11 cellular contexts compared by ENCODE assay signal in genomic region chr12:128388461-128388921, GRCh38.
DNase-seq lines count a peak whose midpoint lies in the region; ATAC-seq, FAIRE-seq and TF ChIP-seq lines count a peak whose summit lies in the region.
"Had no signal": no experiment of that assay in that cellular context is flagged by ENCODE, and none has a peak within 500 bp of the region (broad histone marks: within the 10 kb centered on the region; RNA-seq: fewer than 3 reads in every experiment).

No MANE protein-coding gene starts in this region.

- H3K9me3 ChIP-seq in heart right ventricle (peaks cover 0 to 3% (median 0%) of the 10 kb centered on the region in 11 donors), pancreas (no peaks in the 10 kb centered on the region)
- no peaks in the 10 kb centered on the region for H3K9me3 ChIP-seq in CD4-positive, alpha-beta T cell (ENCODE audit: control insufficient read depth, low read length)

- FAIRE-seq in pancreas (lab: Jason Lieb, UNC) = no peak
- no peak for FAIRE-seq in urothelium cell line (lab: Jason Lieb, UNC)

- no peaks in the 10 kb centered on the region for H3K36me3 Mint-ChIP-seq in CD4-positive, alpha-beta T cell (ENCODE audit: low read depth)
- H3K36me3 Mint-ChIP-seq in activated CD4-positive, alpha-beta memory T cell treated with anti-CD3 and anti-CD28 coated beads, Interleukin-2, amount 10 ng/mL, durations not matched to agents 7 days and 5 days (ENCODE audit: low read depth) = no peaks in the 10 kb centered on the region

- H3K27ac ChIP-seq in heart right ventricle = peak overlapping the region in 4 of 10 donors; percentile 13 to 49 (median 37)
- H3K27ac ChIP-seq in pancreas = no peak overlapping the region
- H3K27ac ChIP-seq in CD4-positive, alpha-beta T cell (ENCODE audit: low read depth, low read length) = no peak overlapping the region

- H3K27me3 Mint-ChIP-seq in CD4-positive, alpha-beta T cell = peaks cover 4% of the 10 kb centered on the region
- no peaks in the 10 kb centered on the region for H3K27me3 Mint-ChIP-seq in activated CD4-positive, alpha-beta memory T cell treated with anti-CD3 and anti-CD28 coated beads, Interleukin-2, amount 10 ng/mL, durations not matched to agents 7 days and 5 days

- no peak overlapping the region for H3K4me3 Mint-ChIP-seq in CD4-positive, alpha-beta T cell
- H3K4me3 Mint-ChIP-seq in activated CD4-positive, alpha-beta memory T cell treated with anti-CD3 and anti-CD28 coated beads, Interleukin-2, amount 10 ng/mL, durations not matched to agents 7 days and 5 days = no peak overlapping the region

- DNase-seq in COLO668 (lab: John Stamatoyannopoulos, UW; ENCODE audit: unreplicated experiment) (peak; percentile 0), NCI-H524 treated with DMSO at 0.1 percent for 48 hours (lab: John Stamatoyannopoulos, UW) (peak; percentile 23), heart right ventricle (peak in 1 of 2 donors; percentile 36), pancreas (no peak), urothelium cell line (ENCODE audit: low spot score) (no peak)
- DNase-seq in CD4-positive, alpha-beta T cell = no peak
- no peak for DNase-seq in activated CD4-positive, alpha-beta memory T cell treated with anti-CD3 and anti-CD28 coated beads, Interleukin-2, amount 10 ng/mL, durations not matched to agents 7 days and 5 days
- DNase-seq: activated CD4-positive, alpha-beta T cell treated with anti-CD3 and anti-CD28 coated beads for 4 hours; activated naive CD4-positive, alpha-beta T cell treated with Interleukin-2 at 50 U/mL for 16 hours had no signal

- no peaks in the 10 kb centered on the region for H3K36me3 ChIP-seq in heart right ventricle
- H3K36me3 ChIP-seq in pancreas = no peaks in the 10 kb centered on the region

- POLR2A ChIA-PET in CD4-positive, alpha-beta T cell (lab: Charles Lee) = no interaction called here
- POLR2A ChIA-PET in activated CD4-positive, alpha-beta memory T cell treated with anti-CD3 and anti-CD28 coated beads, Interleukin-2, amount 10 ng/mL, durations not matched to agents 7 days and 5 days (lab: Charles Lee) = no interaction called here

- peaks cover 4% of the 10 kb centered on the region for H3K9me3 Mint-ChIP-seq in CD4-positive, alpha-beta T cell
- peaks cover 13% of the 10 kb centered on the region for H3K9me3 Mint-ChIP-seq in activated CD4-positive, alpha-beta memory T cell treated with anti-CD3 and anti-CD28 coated beads, Interleukin-2, amount 10 ng/mL, durations not matched to agents 7 days and 5 days

- no peaks in the 10 kb centered on the region for H3K4me1 Mint-ChIP-seq in CD4-positive, alpha-beta T cell (ENCODE audit: low read depth)
- no peaks in the 10 kb centered on the region for H3K4me1 Mint-ChIP-seq in activated CD4-positive, alpha-beta memory T cell treated with anti-CD3 and anti-CD28 coated beads, Interleukin-2, amount 10 ng/mL, durations not matched to agents 7 days and 5 days

- no peak overlapping the region for H3K4me3 ChIP-seq in heart right ventricle
- H3K4me3 ChIP-seq in pancreas = no peak overlapping the region

- TF ChIP-seq CTCF in heart right ventricle (IDR thresholded peaks at IDR 0.05) (no peak), pancreas (IDR thresholded peaks at IDR 0.05) (no peak)
- TF ChIP-seq CTCF in CD4-positive, alpha-beta T cell (IDR thresholded peaks at IDR 0.05) = no peak

- peak; percentile 66 to 88 (median 78) for ATAC-seq in heart right ventricle
- ATAC-seq in pancreas = peak in 3 of 4 donors; percentile 21 to 64 (median 47)
- ATAC-seq in CD4-positive, alpha-beta T cell (ENCODE audit: poor library complexity) = no peak
- no peak for ATAC-seq in activated CD4-positive, CD25-positive, alpha-beta regulatory T cell treated with anti-CD3 and anti-CD28 coated beads, Interleukin-2, amount 50 U/mL, for 24 hours
- ATAC-seq: SK-N-SH treated with all-trans-retinoic acid at 6 μM for 48 hours had no signal

- H3K27ac Mint-ChIP-seq in CD4-positive, alpha-beta T cell = no peak overlapping the region
- no peak overlapping the region for H3K27ac Mint-ChIP-seq in activated CD4-positive, alpha-beta memory T cell treated with anti-CD3 and anti-CD28 coated beads, Interleukin-2, amount 10 ng/mL, durations not matched to agents 7 days and 5 days

- H3K27me3 ChIP-seq in heart right ventricle (peaks cover 0 to 43% (median 19%) of the 10 kb centered on the region in 7 donors), pancreas (no peaks in the 10 kb centered on the region)
- H3K27me3 ChIP-seq in CD4-positive, alpha-beta T cell (ENCODE audit: control insufficient read depth, insufficient read depth, low read length) = no peaks in the 10 kb centered on the region

- H3K4me1 ChIP-seq in heart right ventricle = peaks cover 0 to 10% (median 0%) of the 10 kb centered on the region in 9 donors
- no peaks in the 10 kb centered on the region for H3K4me1 ChIP-seq in pancreas

- intact Hi-C loops in heart right ventricle (cut with DNase I) (loop anchor here in 5 of 10 donors (5.0 to 10.0 kb wide), 5 partner anchors 121 to 134 kb away; partner anchors contain the start of gene TMEM132C (in 2 of the 5)), pancreas (cut with DNase I) (no loop called here)
- intact Hi-C loops in CD4-positive, alpha-beta T cell (cut with DNase I, micrococcal nuclease) = no loop called here

- CTCF ChIA-PET in CD4-positive, alpha-beta T cell (lab: Charles Lee) = no interaction called here
- CTCF ChIA-PET in activated CD4-positive, alpha-beta memory T cell treated with anti-CD3 and anti-CD28 coated beads, Interleukin-2, amount 10 ng/mL, durations not matched to agents 7 days and 5 days (lab: Charles Lee) = interaction anchor here (0.7 kb wide), 1 partner anchor 28 kb away, joined by 3 read pairs; no protein-coding TSS in a partner anchor

- 29 to 39% methylated on average over 12 of the region's 12 CpGs for WGBS in heart right ventricle, 2 donors
- 51 to 58% methylated on average over 12 of the region's 12 CpGs for WGBS in pancreas, 2 donors

Comparison
In these comparisons a context has a peak if more than half of its experiments do, and no peak if none do; other contexts are left out.
1. DNase-seq: peak in COLO668 (single experiment) and NCI-H524 treated with DMSO at 0.1 percent for 48 hours (single experiment); none in pancreas (0 of 6), CD4-positive, alpha-beta T cell (0 of 10), urothelium cell line (single experiment) and activated CD4-positive, alpha-beta memory T cell treated with anti-CD3 and anti-CD28 coated beads, Interleukin-2, amount 10 ng/mL, durations not matched to agents 7 days and 5 days (single experiment).
2. ATAC-seq: peak in heart right ventricle (8 of 8) and pancreas (3 of 4); none in CD4-positive, alpha-beta T cell (single experiment) and activated CD4-positive, CD25-positive, alpha-beta regulatory T cell treated with anti-CD3 and anti-CD28 coated beads, Interleukin-2, amount 50 U/mL, for 24 hours (0 of 2).